In genomic region chr11:77187105-77187750, GRCh38 we compare ENCODE assay signal across 17 cellular contexts.
"Had no signal": no experiment of that assay in that cellular context is flagged by ENCODE, and none has a peak within 500 bp of the region (broad histone marks: within the 10 kb centered on the region; RNA-seq: fewer than 3 reads in every experiment).

No MANE protein-coding gene starts in this region.

- H3K36me3 Mint-ChIP-seq: activated naive CD8-positive, alpha-beta T cell treated with anti-CD3 and anti-CD28 coated beads, Interleukin-2, amount 10 ng/mL, durations not matched to agents 7 days and 5 days; natural killer cell treated with Interleukin-12 subunit alpha and Interleukin-12 subunit beta and Interleukin-15 and Interleukin-18, amount 100 ng/mL, for 72 hours; stimulated activated naive B cell treated with anti-CD40 and anti-IgM and Interleukin-4, amounts not matched to agents 10 μg/mL and 1 μg/mL and 100 μg/mL, for 72 hours had no signal

- H3K4me1 ChIP-seq: parathyroid adenoma, sigmoid colon had no signal

- H3K4me1 Mint-ChIP-seq: activated B cell treated with CpG ODN at 0.5 μM for 24 hours; activated naive CD8-positive, alpha-beta T cell treated with anti-CD3 and anti-CD28 coated beads, Interleukin-2, amount 10 ng/mL, durations not matched to agents 7 days and 5 days; activated T-helper 17 cell treated with anti-CD3 and anti-CD28 coated beads, Interleukin-2, amount 50 U/mL, for 72 hours; stimulated activated naive B cell treated with anti-CD40 and anti-IgM and Interleukin-4, amounts not matched to agents 10 μg/mL and 1 μg/mL and 100 μg/mL, for 72 hours had no signal

- H3K36me3 ChIP-seq: cardiac muscle cell, sigmoid colon, thoracic aorta had no signal

- H3K9me3 ChIP-seq: sigmoid colon, thoracic aorta had no signal

- H3K27me3 Mint-ChIP-seq: activated B cell treated with CpG ODN at 0.5 μM for 24 hours; activated CD8-positive, alpha-beta T cell treated with anti-CD3 and anti-CD28 coated beads for 36 hours; activated naive CD8-positive, alpha-beta T cell treated with anti-CD3 and anti-CD28 coated beads, Interleukin-2, amount 10 ng/mL, durations not matched to agents 7 days and 5 days; activated T-helper 17 cell treated with anti-CD3 and anti-CD28 coated beads, Interleukin-2, amount 50 U/mL, for 72 hours; natural killer cell treated with Interleukin-12 subunit alpha and Interleukin-12 subunit beta and Interleukin-15 and Interleukin-18, amount 100 ng/mL, for 72 hours had no signal

- H3K27ac ChIP-seq: cardiac muscle cell, parathyroid adenoma, sigmoid colon, thoracic aorta had no signal

- DNase-seq: activated B cell treated with CpG ODN at 0.5 μM for 24 hours; activated CD4-positive, alpha-beta T cell treated with anti-CD3 and anti-CD28 coated beads for 48 hours; activated CD8-positive, alpha-beta T cell treated with anti-CD3 and anti-CD28 coated beads for 36 hours; activated naive CD4-positive, alpha-beta T cell; activated naive CD8-positive, alpha-beta T cell treated with anti-CD3 and anti-CD28 coated beads, Interleukin-2, amount 10 ng/mL, durations not matched to agents 7 days and 5 days; activated T-cell treated with anti-CD3 and anti-CD28 coated beads, Interleukin-2, amount 50 U/mL, for 1 hour; amygdala; hippocampal formation; sigmoid colon; stimulated activated CD4-positive, alpha-beta T cell treated with anti-CD3 and anti-CD28 coated beads, Interleukin-4, amount 100 ng/mL, for 4 hours; stimulated activated naive B cell treated with anti-CD40 and anti-IgM and Interleukin-4, amounts not matched to agents 10 μg/mL and 1 μg/mL and 100 μg/mL, for 72 hours had no signal

- H3K27me3 ChIP-seq: cardiac muscle cell had no signal

- H3K4me3 ChIP-seq: cardiac muscle cell, lung, sigmoid colon, thoracic aorta had no signal

- H3K27ac Mint-ChIP-seq: activated B cell treated with CpG ODN at 0.5 μM for 24 hours; activated CD8-positive, alpha-beta T cell treated with anti-CD3 and anti-CD28 coated beads for 36 hours; activated naive CD8-positive, alpha-beta T cell treated with anti-CD3 and anti-CD28 coated beads, Interleukin-2, amount 10 ng/mL, durations not matched to agents 7 days and 5 days; activated T-helper 17 cell treated with anti-CD3 and anti-CD28 coated beads, Interleukin-2, amount 50 U/mL, for 72 hours; natural killer cell treated with Interleukin-12 subunit alpha and Interleukin-12 subunit beta and Interleukin-15 and Interleukin-18, amount 100 ng/mL, for 72 hours; stimulated activated naive B cell treated with anti-CD40 and anti-IgM and Interleukin-4, amounts not matched to agents 10 μg/mL and 1 μg/mL and 100 μg/mL, for 72 hours had no signal

- H3K4me3 Mint-ChIP-seq: activated B cell treated with CpG ODN at 0.5 μM for 24 hours; activated CD8-positive, alpha-beta T cell treated with anti-CD3 and anti-CD28 coated beads for 36 hours; activated naive CD8-positive, alpha-beta T cell treated with anti-CD3 and anti-CD28 coated beads, Interleukin-2, amount 10 ng/mL, durations not matched to agents 7 days and 5 days; activated T-helper 17 cell treated with anti-CD3 and anti-CD28 coated beads, Interleukin-2, amount 50 U/mL, for 72 hours; natural killer cell treated with Interleukin-12 subunit alpha and Interleukin-12 subunit beta and Interleukin-15 and Interleukin-18, amount 100 ng/mL, for 72 hours; stimulated activated naive B cell treated with anti-CD40 and anti-IgM and Interleukin-4, amounts not matched to agents 10 μg/mL and 1 μg/mL and 100 μg/mL, for 72 hours had no signal

- ATAC-seq: activated CD8-positive, alpha-beta T cell treated with anti-CD3 and anti-CD28 coated beads for 36 hours; natural killer cell treated with Interleukin-12 subunit alpha and Interleukin-12 subunit beta and Interleukin-15 and Interleukin-18, amount 100 ng/mL, for 72 hours; stimulated activated naive B cell treated with anti-CD40 and anti-IgM and Interleukin-4, amounts not matched to agents 10 μg/mL and 1 μg/mL and 100 μg/mL, for 72 hours had no signal
